19 cellular contexts compared by ENCODE assay signal in genomic region chr10:77529050-77529576, GRCh38.
"Had no signal": no experiment of that assay in that cellular context is flagged by ENCODE, and none has a peak within 500 bp of the region (broad histone marks: within the 10 kb centered on the region; RNA-seq: fewer than 3 reads in every experiment).

No MANE protein-coding gene starts in this region.

- H3K4me3 Mint-ChIP-seq: neural crest cell; stimulated activated effector memory CD8-positive, alpha-beta T cell treated with anti-CD3 and anti-CD28 coated beads, Interleukin-12 subunit alpha, Interleukin-12 subunit beta, amount 100 ng/mL, for 72 hours; T-helper 2 cell treated with Interferon-gamma antibody and Interleukin-4, amounts not matched to agents 5 μg/mL and 100 μg/mL, for 36 hours had no signal

- H3K9ac ChIP-seq: parathyroid adenoma had no signal

- H3K36me3 Mint-ChIP-seq: activated naive CD4-positive, alpha-beta T cell treated with anti-CD3 and anti-CD28 coated beads, Interleukin-2, amount 50 U/mL, for 72 hours; stimulated activated effector memory CD8-positive, alpha-beta T cell treated with anti-CD3 and anti-CD28 coated beads, Interleukin-12 subunit alpha, Interleukin-12 subunit beta, amount 100 ng/mL, for 72 hours had no signal

- ATAC-seq: activated naive CD4-positive, alpha-beta T cell treated with anti-CD3 and anti-CD28 coated beads, Interleukin-2, amount 50 U/mL, for 72 hours; esophagus mucosa; heart right ventricle; left ventricle myocardium superior; stimulated activated effector memory CD8-positive, alpha-beta T cell treated with anti-CD3 and anti-CD28 coated beads, Interleukin-12 subunit alpha, Interleukin-12 subunit beta, amount 100 ng/mL, for 72 hours had no signal

- H3K4me3 ChIP-seq: heart right ventricle, upper lobe of left lung had no signal

- H3K4me1 Mint-ChIP-seq: stimulated activated effector memory CD8-positive, alpha-beta T cell treated with anti-CD3 and anti-CD28 coated beads, Interleukin-12 subunit alpha, Interleukin-12 subunit beta, amount 100 ng/mL, for 72 hours had no signal

- H3K27me3 ChIP-seq: upper lobe of left lung had no signal

- H3K9me3 ChIP-seq: heart right ventricle, upper lobe of left lung had no signal

- H3K9me3 Mint-ChIP-seq: activated naive CD4-positive, alpha-beta T cell treated with anti-CD3 and anti-CD28 coated beads, Interleukin-2, amount 50 U/mL, for 72 hours; stimulated activated effector memory CD8-positive, alpha-beta T cell treated with anti-CD3 and anti-CD28 coated beads, Interleukin-12 subunit alpha, Interleukin-12 subunit beta, amount 100 ng/mL, for 72 hours; T-helper 2 cell treated with Interferon-gamma antibody and Interleukin-4, amounts not matched to agents 5 μg/mL and 100 μg/mL, for 36 hours had no signal

- H3K36me3 ChIP-seq: heart right ventricle, upper lobe of left lung had no signal

- H3K27ac ChIP-seq: parathyroid adenoma had no signal

- DNase-seq: activated CD4-positive, alpha-beta T cell treated with anti-CD3 and anti-CD28 coated beads, Interleukin-2, amount 50 U/mL, for 4 hours; activated CD4-positive, CD25-positive, alpha-beta regulatory T cell treated with anti-CD3 and anti-CD28 coated beads, Interleukin-2, amount 50 U/mL, for 72 hours; activated effector memory CD4-positive, alpha-beta T cell treated with Interleukin-2 at 50 U/mL for 16 hours; activated T-cell treated with anti-CD3 and anti-CD28 coated beads, Interleukin-2, amount 50 U/mL, for 1 hour; amniotic stem cell; cerebellar nuclear complex; heart right ventricle; kidney; left ventricle myocardium superior; retina; small intestine; SW 1271; upper lobe of left lung had no signal

- H3K4me1 ChIP-seq: upper lobe of left lung had no signal

- H3K27ac Mint-ChIP-seq: activated naive CD4-positive, alpha-beta T cell treated with anti-CD3 and anti-CD28 coated beads, Interleukin-2, amount 50 U/mL, for 72 hours; stimulated activated effector memory CD8-positive, alpha-beta T cell treated with anti-CD3 and anti-CD28 coated beads, Interleukin-12 subunit alpha, Interleukin-12 subunit beta, amount 100 ng/mL, for 72 hours; T-helper 2 cell treated with Interferon-gamma antibody and Interleukin-4, amounts not matched to agents 5 μg/mL and 100 μg/mL, for 36 hours had no signal
